In the genomic region with DNA sequence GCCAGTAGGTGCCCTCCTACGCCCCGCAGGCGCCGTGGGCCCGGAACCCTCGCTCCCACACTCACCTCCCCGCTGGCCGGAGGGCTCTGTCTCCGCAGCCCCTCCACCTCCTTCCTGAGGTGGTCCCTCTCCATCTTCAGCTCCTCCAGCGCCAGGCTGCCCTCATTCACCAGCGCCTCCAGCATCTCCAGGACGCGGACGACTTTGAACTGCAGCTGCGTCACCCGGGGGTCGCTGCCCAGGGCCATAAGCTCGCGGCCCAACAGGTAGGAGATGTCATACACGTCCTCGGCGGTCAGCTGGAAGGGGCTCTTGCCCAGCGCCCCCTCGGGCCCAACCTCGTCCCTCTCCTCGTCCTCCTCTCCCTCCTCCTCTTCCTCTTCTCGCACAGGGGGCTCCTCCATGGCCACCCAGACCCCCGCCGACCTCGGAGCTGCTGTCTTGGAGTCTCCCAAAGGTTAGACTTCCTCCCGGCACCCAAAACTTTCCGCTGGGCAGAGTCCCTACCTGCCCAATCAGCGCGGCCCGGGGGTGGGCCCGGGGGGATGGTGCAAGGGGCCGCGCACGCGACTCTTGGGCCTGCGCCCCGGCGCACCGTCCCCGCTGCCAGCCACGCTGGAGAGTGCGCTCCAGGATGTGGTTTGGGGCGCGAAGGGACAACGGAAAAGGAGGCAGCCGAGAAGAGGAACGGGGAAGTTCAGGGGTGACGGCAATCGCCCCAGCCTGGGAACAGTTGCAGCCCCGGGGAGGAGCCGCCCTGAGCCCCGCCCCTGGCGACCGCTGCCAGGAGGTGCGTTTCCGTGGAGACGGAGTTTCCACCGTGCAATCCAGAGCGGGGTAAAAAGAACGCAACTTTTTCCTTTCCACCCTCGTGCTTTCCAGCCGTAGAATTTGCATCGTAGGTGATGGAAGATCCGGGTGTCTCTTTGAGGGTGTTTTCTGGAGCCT, we compare ENCODE assay signal across 9 cellular contexts. TPM values are rescaled to one million over a fixed set of nuclear protein-coding genes. Genes with fewer than 3 reads are reported as not detected.
DNase-seq lines count a peak whose midpoint lies in the region; ATAC-seq, FAIRE-seq and TF ChIP-seq lines count a peak whose summit lies in the region.
"Had no signal": no experiment of that assay in that cellular context is flagged by ENCODE, and none has a peak within 500 bp of the region (broad histone marks: within the 10 kb centered on the region; RNA-seq: fewer than 3 reads in every experiment).

A gene with protein sequence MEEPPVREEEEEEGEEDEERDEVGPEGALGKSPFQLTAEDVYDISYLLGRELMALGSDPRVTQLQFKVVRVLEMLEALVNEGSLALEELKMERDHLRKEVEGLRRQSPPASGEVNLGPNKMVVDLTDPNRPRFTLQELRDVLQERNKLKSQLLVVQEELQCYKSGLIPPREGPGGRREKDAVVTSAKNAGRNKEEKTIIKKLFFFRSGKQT (minus strand): TSS at position 668 of the 948 bp plus-strand sequence. CDS start 264 bp downstream, at position 404.

- CTCF ChIA-PET in activated CD4-positive, alpha-beta T cell treated with anti-CD3 and anti-CD28 coated beads, Interleukin-2, amount 10 ng/mL, durations not matched to agents 7 days and 5 days (lab: Charles Lee): interaction anchor here (0.6 to 1.4 kb wide), 7 partner anchors 8 to 158 kb away, joined by 3 to 5 read pairs (median 3); no protein-coding TSS in a partner anchor
- CTCF ChIA-PET in HepG2 (lab: Yijun Ruan, JAX; ENCODE audit: low intra/inter-chr PET ratio, low total read pairs): no interaction called here

- H3K4me1 ChIP-seq in HepG2 (ENCODE audit: insufficient read depth, low read length): peaks cover 27% of the 10 kb centered on the region

- FAIRE-seq in HepG2 (lab: Jason Lieb, UNC): peak; percentile 62
- FAIRE-seq: colon had no signal

- ATAC-seq in GM18511 (IDR thresholded peaks at IDR 0.05; ENCODE audit: unreplicated experiment) (peak; percentile 74), HG03025 (IDR thresholded peaks at IDR 0.05; ENCODE audit: low FRiP score, unreplicated experiment) (peak; percentile 60), HepG2 (peak; percentile 92)

- POLR2A ChIA-PET in activated CD4-positive, alpha-beta T cell treated with anti-CD3 and anti-CD28 coated beads, Interleukin-2, amount 10 ng/mL, durations not matched to agents 7 days and 5 days (lab: Charles Lee): interaction anchor here (1.1 kb wide), 1 partner anchor 13 kb away, joined by 3 read pairs; no protein-coding TSS in a partner anchor
- POLR2A ChIA-PET in HepG2 (lab: Yijun Ruan, JAX): interaction anchor here (1.0 to 2.0 kb wide), 3 partner anchors 12 to 147 kb away, joined by 4 to 5 read pairs (median 5); a partner anchor contains a TSS

- BruUV-seq in HepG2 (replicated peaks; lab: Mats Ljungman, UMichigan): TSS peak; percentile 62

- H3K27me3 ChIP-seq in HepG2 (ENCODE audit: control insufficient read depth in 1 of 2, insufficient read depth in 2 of 2, low read length in 2 of 2): no peaks in the 10 kb centered on the region

- peaks cover 11% of the 10 kb centered on the region for H3K36me3 Mint-ChIP-seq in activated CD4-positive, alpha-beta T cell treated with anti-CD3 and anti-CD28 coated beads, Interleukin-2, amount 10 ng/mL, durations not matched to agents 7 days and 5 days (ENCODE audit: low read depth)

- peak; percentile 37 to 42; a peak in 3 of 4 replicates for TF ChIP-seq POLR2A in HepG2 (IDR thresholded peaks at IDR 0.05; ENCODE audit: insufficient read depth in 1 of 2, low read depth in 2 of 2, low read length in 2 of 2)

- 1% methylated on average over 50 of the region's 69 CpGs for whole genome bisulfite sequencing in HepG2 (ENCODE audit: low lambda C conversion rate)

- H3K4me3 Mint-ChIP-seq in activated CD4-positive, alpha-beta T cell treated with anti-CD3 and anti-CD28 coated beads, Interleukin-2, amount 10 ng/mL, durations not matched to agents 7 days and 5 days: peak within 1 kb of the TSS; percentile 97

- H3K9ac ChIP-seq in HepG2 (ENCODE audit: insufficient read depth, low read depth, low read length): peak within 1 kb of the TSS; percentile 67

- H3K4me3 ChIP-seq in HepG2 (replicated peaks in 1 of 3; ENCODE audit: insufficient read depth in 1 of 3, low read depth in 2 of 3, low read length in 3 of 3): peak within 1 kb of the TSS; percentile 73 to 92 (median 90)

- no peaks in the 10 kb centered on the region for H3K9me3 Mint-ChIP-seq in activated CD4-positive, alpha-beta T cell treated with anti-CD3 and anti-CD28 coated beads, Interleukin-2, amount 10 ng/mL, durations not matched to agents 7 days and 5 days

- H2AFZ ChIP-seq in HepG2 (ENCODE audit: low read length): no peak within 1 kb of the TSS

- peak within 1 kb of the TSS; percentile 78 for H3K4me2 ChIP-seq in HepG2 (ENCODE audit: low read depth, low read length)

- no peaks in the 10 kb centered on the region for H4K20me1 ChIP-seq in HepG2 (ENCODE audit: insufficient read depth, low read length)

- DNase-seq in AG08395 (ENCODE audit: low spot score): peak; percentile 90
- peak; percentile 72 for DNase-seq in NCI-H226
- DNase-seq in activated CD4-positive, alpha-beta T cell treated with anti-CD3 and anti-CD28 coated beads, Interleukin-2, amount 10 ng/mL, durations not matched to agents 7 days and 5 days: peak; percentile 93
- DNase-seq in dedifferentiated amniotic fluid mesenchymal stem cell (ENCODE audit: extremely low spot score): peak; percentile 49
- peak; percentile 49 for DNase-seq in HepG2 (ENCODE audit: low spot score)
- DNase-seq in stimulated activated CD4-positive, alpha-beta T cell treated with anti-CD3 and anti-CD28 coated beads, Interleukin-2, amount 100 ng/mL, for 4 hours (ENCODE audit: low read depth): peak; percentile 90

- no peak for TF ChIP-seq RAD21 in HepG2 (CRISPR knock-in tag; IDR thresholded peaks at IDR 0.05)

- peak within 1 kb of the TSS; percentile 95 for H3K27ac Mint-ChIP-seq in activated CD4-positive, alpha-beta T cell treated with anti-CD3 and anti-CD28 coated beads, Interleukin-2, amount 10 ng/mL, durations not matched to agents 7 days and 5 days

- TF ChIP-seq EP300 in HepG2 (IDR thresholded peaks at IDR 0.05; ENCODE audit: low read depth in 2 of 2, low read length in 2 of 2) (no peak), HepG2 (CRISPR knock-in tag; IDR thresholded peaks at IDR 0.05; ENCODE audit: borderline replicate concordance) (no peak)

- intact Hi-C loops in HepG2 (cut with micrococcal nuclease; ENCODE audit: unreplicated experiment): loop anchor here (1.0 kb wide), 1 partner anchor 47 kb away; no protein-coding TSS in a partner anchor

- H3K27ac ChIP-seq in HepG2 (ENCODE audit: extremely low read length, insufficient read depth, low read length): peak within 1 kb of the TSS; percentile 64

- H3K9me3 ChIP-seq in HepG2 (ENCODE audit: low read length): no peaks in the 10 kb centered on the region

- in situ Hi-C loops in HepG2 (cut with HindIII; ENCODE audit: extremely low pct_ligation_motif_present, low pct_unique_long_range_greater_than_20kb): no loop called here

- H3K27me3 Mint-ChIP-seq in activated CD4-positive, alpha-beta T cell treated with anti-CD3 and anti-CD28 coated beads, Interleukin-2, amount 10 ng/mL, durations not matched to agents 7 days and 5 days: no peaks in the 10 kb centered on the region

- TF ChIP-seq CTCF in HepG2 (CRISPR knock-in tag; IDR thresholded peaks at IDR 0.05): peak; percentile 19; the same call in 1 of the 2 replicates

- H3K36me3 ChIP-seq in HepG2 (replicated peaks in 1 of 2; ENCODE audit: control insufficient read depth in 1 of 2, insufficient read depth in 2 of 2, low read length in 2 of 2): no peaks in the 10 kb centered on the region

- H3K79me2 ChIP-seq in HepG2 (ENCODE audit: insufficient read depth, low read length): peaks cover 8% of the 10 kb centered on the region

- H3K4me1 Mint-ChIP-seq in activated CD4-positive, alpha-beta T cell treated with anti-CD3 and anti-CD28 coated beads, Interleukin-2, amount 10 ng/mL, durations not matched to agents 7 days and 5 days: peaks cover 44% of the 10 kb centered on the region

TF ChIP-seq in HepG2, 621 proteins besides CTCF, POLR2A, EP300 and RAD21 (continues in another document):
- TF ChIP-seq XRCC5 (optimal IDR thresholded peaks at IDR 0.05; ENCODE audit: low read length) (peak; percentile 18), ZNF709 (CRISPR knock-in tag; IDR thresholded peaks at IDR 0.05) (peak; percentile 75; the same call in 1 of the 2 replicates), ZNF101 (CRISPR knock-in tag; IDR thresholded peaks at IDR 0.05; ENCODE audit: borderline replicate concordance, low read depth) (0 out of 2 replicates have a peak, but pooled peaks have one; percentile 79), EEA1 (CRISPR knock-in tag; IDR thresholded peaks at IDR 0.05; ENCODE audit: borderline replicate concordance) (no peak; the same call in 1 of the 2 replicates), GZF1 (CRISPR knock-in tag; IDR thresholded peaks at IDR 0.05) (0 out of 2 replicates have a peak, but pooled peaks have one; percentile 63), MEIS2 (CRISPR knock-in tag; IDR thresholded peaks at IDR 0.05) (peak; percentile 54; the same call in 1 of the 2 replicates)

RNA-seq across cellular contexts. Expression of the gene that starts here (rescaled TPM):
- 1 to 10 TPM; 6.0 to 6.5 TPM for total RNA-seq in activated CD4-positive, alpha-beta T cell treated with anti-CD3 and anti-CD28 coated beads, Interleukin-2, amount 10 ng/mL, durations not matched to agents 7 days and 5 days
- total RNA-seq in HepG2 (2016; rRNA removed; fragmentation: Illumina TruSeq; extraction: Trizol): 8.1 and 9.1 TPM in 2 replicates
- total RNA-seq in HepG2 (2016; cell fraction: cytosol; rRNA removed; fragmentation: Illumina TruSeq; extraction: Trizol; ENCODE audit: low read depth): 2.4 and 2.8 TPM in 2 replicates
- 7.8 and 8.7 TPM in 2 replicates for total RNA-seq in HepG2 (2016; cell fraction: insoluble cytoplasmic fraction; rRNA removed; fragmentation: Illumina TruSeq; extraction: Trizol)
- total RNA-seq in HepG2 (2016; cell fraction: membrane; rRNA removed; fragmentation: Illumina TruSeq; extraction: Trizol): 8.4 and 9.7 TPM in 2 replicates
- 2.3 and 3.4 TPM in 2 replicates for total RNA-seq in HepG2 (2016; cell fraction: nucleus; rRNA removed; fragmentation: Illumina TruSeq; extraction: Trizol)
- polyA plus RNA-seq in HepG2 (2011; rRNA removed): 2.5 and 2.7 TPM in 2 replicates
- polyA plus RNA-seq in HepG2 (2011; cell fraction: cytosol; rRNA removed): 2.2 and 2.3 TPM in 2 replicates
- polyA plus RNA-seq in HepG2 (2011; cell fraction: nucleus; rRNA removed): 0.81 and 0.84 TPM in 2 replicates
- polyA plus RNA-seq in HepG2 (2012): 2.4 and 2.8 TPM in 2 replicates
- 3.3 and 3.6 TPM in 2 replicates for polyA plus RNA-seq in HepG2 (2016; cell fraction: cytosol; fragmentation: Illumina TruSeq; extraction: Trizol; ENCODE audit: low read depth)
- 11.4 and 12.2 TPM in 2 replicates for polyA plus RNA-seq in HepG2 (2016; cell fraction: insoluble cytoplasmic fraction; fragmentation: Illumina TruSeq; extraction: Trizol; ENCODE audit: low read depth)
- polyA plus RNA-seq in HepG2 (2016; cell fraction: membrane; fragmentation: Illumina TruSeq; extraction: Trizol; ENCODE audit: low read depth): 9.2 and 9.9 TPM in 2 replicates
- 5.3 and 6.0 TPM in 2 replicates for polyA plus RNA-seq in HepG2 (2016; cell fraction: nucleus; fragmentation: Illumina TruSeq; extraction: Trizol; ENCODE audit: insufficient read depth, low read depth)
- 1.0 and 1.6 TPM in 2 replicates for polyA minus RNA-seq in HepG2 (2011; rRNA and poly(A)+ RNA removed; ENCODE audit: low replicate concordance)
- 0.88 and 1.4 TPM in 2 replicates for polyA minus RNA-seq in HepG2 (2011; cell fraction: cytosol; rRNA and poly(A)+ RNA removed)
- polyA minus RNA-seq in HepG2 (2011; cell fraction: nucleus; rRNA and poly(A)+ RNA removed): 0.77 and 0.99 TPM in 2 replicates

Comparison
In these comparisons a context has a peak if more than half of its experiments do, and no peak if none do; other contexts are left out.
1. Peak in every context shown above with its lines: DNase-seq, ATAC-seq, H3K4me3 ChIP-seq and H3K27ac ChIP-seq.